Comparison of ENCODE assay signal across 19 cellular contexts in the genomic region with DNA sequence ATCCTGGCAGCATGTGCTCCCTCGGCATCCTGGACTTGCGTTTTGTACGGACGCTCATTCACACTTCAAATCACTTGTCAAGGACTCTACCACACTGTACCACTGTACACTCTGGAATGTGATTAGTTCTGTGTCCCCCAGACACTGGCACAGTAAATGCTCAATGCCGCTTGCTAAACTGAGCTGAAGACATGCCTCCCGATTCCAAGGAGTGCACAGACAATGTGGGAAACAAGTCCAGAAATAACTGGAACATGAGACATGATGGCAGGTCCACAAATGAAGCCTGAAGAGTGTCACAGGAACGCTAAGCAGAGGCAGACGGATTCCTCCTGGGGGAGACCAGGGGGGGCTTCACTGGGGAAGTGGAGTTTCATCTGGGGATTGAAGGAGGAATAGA. TPM values are rescaled to one million over a fixed set of nuclear protein-coding genes. Genes with fewer than 3 reads are reported as not detected.
DNase-seq lines count a peak whose midpoint lies in the region; ATAC-seq and TF ChIP-seq lines count a peak whose summit lies in the region.
"Had no signal": no experiment of that assay in that cellular context is flagged by ENCODE, and none has a peak within 500 bp of the region (broad histone marks: within the 10 kb centered on the region; RNA-seq: fewer than 3 reads in every experiment).

No MANE protein-coding gene starts in this region.

- H2BK12ac ChIP-seq in mesenchymal stem cell (ENCODE audit: low read length in 2 of 2) = peak overlapping the region in 1 of 2 experiments; percentile 17

- H3K4me3 ChIP-seq in HEK293 (ENCODE audit: low read depth, low read length) = no peak overlapping the region
- H3K4me3 ChIP-seq in WERI-Rb-1 (ENCODE audit: low read depth, low read length) = no peak overlapping the region
- H3K4me3 ChIP-seq in mesenchymal stem cell (ENCODE audit: insufficient read depth in 1 of 2, low read depth in 1 of 2, low read length in 2 of 2) = no peak overlapping the region
- H3K4me3 ChIP-seq in skeletal muscle tissue (ENCODE audit: low read length in 3 of 3) = no peak overlapping the region
- H3K4me3 ChIP-seq: K562 had no signal

- H3K23ac ChIP-seq in mesenchymal stem cell (ENCODE audit: low read length in 2 of 2) = no peak overlapping the region

- H2BK15ac ChIP-seq in mesenchymal stem cell (ENCODE audit: low read depth, poor library complexity, severe bottlenecking) = no peak overlapping the region

- H3K4me1 ChIP-seq in HEK293 (ENCODE audit: control insufficient read depth, insufficient read depth, low read length) (peaks cover 3% of the 10 kb centered on the region; the same call in 1 of the 2 replicates), mesenchymal stem cell (ENCODE audit: control insufficient read depth, insufficient read depth, low read depth, low read length) (peaks cover 20% of the 10 kb centered on the region), skeletal muscle tissue (ENCODE audit: control insufficient read depth in 3 of 3, insufficient read depth in 3 of 3, low read length in 3 of 3) (peaks cover 36 to 51% (median 43%) of the 10 kb centered on the region in 3 donors)

- H3K14ac ChIP-seq in mesenchymal stem cell (ENCODE audit: low read length in 2 of 2) = no peak overlapping the region

- no peak overlapping the region for H2AFZ ChIP-seq in mesenchymal stem cell (ENCODE audit: low read depth, low read length)

- peak overlapping the region; percentile 36 for H3K9ac ChIP-seq in mesenchymal stem cell (ENCODE audit: low read length)
- H3K9ac ChIP-seq in skeletal muscle tissue (ENCODE audit: low read depth in 1 of 3, low read length in 3 of 3) = peak overlapping the region in 2 of 3 donors; percentile 45 to 73

- no peak for ATAC-seq in activated CD4-positive, CD25-positive, alpha-beta regulatory T cell treated with anti-CD3 and anti-CD28 coated beads, Interleukin-2, amount 50 U/mL, for 24 hours
- ATAC-seq: esophagus mucosa, HCT116, K562, natural killer cell had no signal

- CTCF ChIA-PET in HEK293 (lab: Yijun Ruan, JAX) = interaction anchor here (0.5 to 3.8 kb wide), 4 partner anchors 12 to 316 kb away, joined by 4 to 18 read pairs (median 6); no protein-coding TSS in a partner anchor

- no peak overlapping the region for H2BK120ac ChIP-seq in mesenchymal stem cell (ENCODE audit: low read depth, low read length)

- peak overlapping the region in 1 of 2 experiments; percentile 27 for H3K4ac ChIP-seq in mesenchymal stem cell (ENCODE audit: low read depth in 1 of 2, low read length in 2 of 2)

- peak overlapping the region; percentile 1 to 68 for H3K18ac ChIP-seq in mesenchymal stem cell (ENCODE audit: low read depth in 1 of 2, low read length in 2 of 2)

- no peak overlapping the region for H3K4me2 ChIP-seq in mesenchymal stem cell (ENCODE audit: low read length, poor library complexity, severe bottlenecking)

- 81% methylated on average over 8 of the region's 8 CpGs for WGBS in mesenchymal stem cell

- H4K91ac ChIP-seq in mesenchymal stem cell (ENCODE audit: low read length) = no peak overlapping the region

- POLR2A ChIA-PET in HEK293 (lab: Yijun Ruan, JAX) = no interaction called here

- DNase-seq in WERI-Rb-1 (no peak), mesenchymal stem cell (no peak), SW480 (ENCODE audit: low spot score) (no peak), H4 (ENCODE audit: low spot score) (no peak)
- DNase-seq: activated CD4-positive, CD25-positive, alpha-beta regulatory T cell; activated naive CD8-positive, alpha-beta T cell treated with anti-CD3 and anti-CD28 coated beads for 36 hours; central memory CD4-positive, alpha-beta T cell; immature natural killer cell; MV-4-11; natural killer cell; NCI-H1930; SHP77; stimulated activated naive CD4-positive, alpha-beta T cell had no signal

- H2AK5ac ChIP-seq in mesenchymal stem cell (ENCODE audit: low read length, severe bottlenecking) = no peak overlapping the region

- H4K8ac ChIP-seq in mesenchymal stem cell (ENCODE audit: low read length) = no peak overlapping the region

- peaks cover 4% of the 10 kb centered on the region for H3K79me1 ChIP-seq in mesenchymal stem cell (replicated peaks; ENCODE audit: low read length, poor library complexity, severe bottlenecking)

- H3K27ac ChIP-seq in HEK293 (ENCODE audit: extremely low read depth, low read depth, low read length) (peak overlapping the region; percentile 42; the same call in 1 of the 2 replicates), WERI-Rb-1 (peak overlapping the region; percentile 65), mesenchymal stem cell (ENCODE audit: low read length, poor library complexity, severe bottlenecking) (no peak overlapping the region), skeletal muscle tissue (ENCODE audit: low read depth, low read length) (peak overlapping the region; percentile 81)

- no peak overlapping the region for H2BK5ac ChIP-seq in mesenchymal stem cell (ENCODE audit: low read depth, low read length, poor library complexity, severe bottlenecking)

- peaks cover 4 to 56% of the 10 kb centered on the region in 2 experiments; a peak in 2 of 3 replicates for H3K36me3 ChIP-seq in HEK293 (ENCODE audit: control insufficient read depth in 2 of 2, insufficient read depth in 1 of 2, low read length in 2 of 2)
- H3K36me3 ChIP-seq in WERI-Rb-1 = peaks cover 57% of the 10 kb centered on the region
- peaks cover 45 to 59% of the 10 kb centered on the region in 2 experiments for H3K36me3 ChIP-seq in mesenchymal stem cell (ENCODE audit: control insufficient read depth in 1 of 2, insufficient read depth in 2 of 2, low read depth in 1 of 2, low read length in 2 of 2)
- H3K36me3 ChIP-seq in skeletal muscle tissue (ENCODE audit: control insufficient read depth in 3 of 3, insufficient read depth in 3 of 3, low read length in 3 of 3) = peaks cover 23 to 30% (median 27%) of the 10 kb centered on the region in 3 donors

- no peaks in the 10 kb centered on the region for H3K27me3 ChIP-seq in WERI-Rb-1 (ENCODE audit: insufficient read depth, low read depth, severe bottlenecking)
- no peaks in the 10 kb centered on the region for H3K27me3 ChIP-seq in mesenchymal stem cell (ENCODE audit: control insufficient read depth in 1 of 2, insufficient read depth in 1 of 2, low read length in 2 of 2)
- H3K27me3 ChIP-seq in skeletal muscle tissue (ENCODE audit: control insufficient read depth in 3 of 3, insufficient read depth in 3 of 3, low read length in 3 of 3) = no peaks in the 10 kb centered on the region

- no peak for TF ChIP-seq CTCF in HEK293 (tag by site-specific recombination; IDR thresholded peaks at IDR 0.05)
- no peak for TF ChIP-seq CTCF in WERI-Rb-1 (IDR thresholded peaks at IDR 0.05; ENCODE audit: low read depth, low read length)

- H3K9me3 ChIP-seq in HEK293 (ENCODE audit: control insufficient read depth, insufficient read depth, low read depth, low read length) (no peaks in the 10 kb centered on the region), WERI-Rb-1 (ENCODE audit: severe bottlenecking) (no peaks in the 10 kb centered on the region), mesenchymal stem cell (ENCODE audit: control insufficient read depth, low read length) (no peaks in the 10 kb centered on the region), skeletal muscle tissue (ENCODE audit: control insufficient read depth in 3 of 3, low read length in 3 of 3) (no peaks in the 10 kb centered on the region)

TF ChIP-seq in HEK293, 187 proteins besides CTCF, POLR2A, EP300 and RAD21:
- no peak for TF ChIP-seq ZNF155 (tag by site-specific recombination; IDR thresholded peaks at IDR 0.05)
- no peak for TF ChIP-seq MEIS1 (CRISPR knock-in tag; IDR thresholded peaks at IDR 0.05; ENCODE audit: borderline replicate concordance)
- TF ChIP-seq, protein P1, sequence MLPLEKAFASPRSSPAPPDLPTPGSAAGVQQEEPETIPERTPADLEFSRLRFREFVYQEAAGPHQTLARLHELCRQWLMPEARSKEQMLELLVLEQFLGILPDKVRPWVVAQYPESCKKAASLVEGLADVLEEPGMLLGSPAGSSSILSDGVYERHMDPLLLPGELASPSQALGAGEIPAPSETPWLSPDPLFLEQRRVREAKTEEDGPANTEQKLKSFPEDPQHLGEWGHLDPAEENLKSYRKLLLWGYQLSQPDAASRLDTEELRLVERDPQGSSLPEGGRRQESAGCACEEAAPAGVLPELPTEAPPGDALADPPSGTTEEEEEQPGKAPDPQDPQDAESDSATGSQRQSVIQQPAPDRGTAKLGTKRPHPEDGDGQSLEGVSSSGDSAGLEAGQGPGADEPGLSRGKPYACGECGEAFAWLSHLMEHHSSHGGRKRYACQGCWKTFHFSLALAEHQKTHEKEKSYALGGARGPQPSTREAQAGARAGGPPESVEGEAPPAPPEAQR (tag by site-specific recombination; IDR thresholded peaks at IDR 0.05) = no peak
- no peak for TF ChIP-seq BCL11B (tag by site-specific recombination; IDR thresholded peaks at IDR 0.05; ENCODE audit: low read depth)
- no peak for TF ChIP-seq SETDB1 (IDR thresholded peaks at IDR 0.05; ENCODE audit: insufficient read length, low read length)

RNA-seq across cellular contexts. Expression of gene HIC1, which starts 22.1 kb away (rescaled TPM):
- polyA plus RNA-seq in mesenchymal stem cell (2013, experiment 1 of 2) = 25.3 TPM
- polyA plus RNA-seq in mesenchymal stem cell (2013, experiment 2 of 2) = 23.9 TPM
- 23.5 TPM for total RNA-seq in skeletal muscle tissue
- 0.08 TPM in 1 of 2 replicates, not detected in the other for total RNA-seq in H4 (2014; rRNA removed; shearing (Covaris generic))

RNA-seq across cellular contexts. Expression of gene OVCA2, which starts 35.2 kb away (rescaled TPM):
- 72.1 TPM for polyA plus RNA-seq in mesenchymal stem cell (2013, experiment 1 of 2)
- polyA plus RNA-seq in mesenchymal stem cell (2013, experiment 2 of 2) = 72.9 TPM
- 24.0 TPM for total RNA-seq in skeletal muscle tissue
- 40.3 and 49.8 TPM in 2 replicates for total RNA-seq in H4 (2014; rRNA removed; shearing (Covaris generic))

RNA-seq across cellular contexts. Expression of gene DPH1, which starts 47.1 kb away (rescaled TPM):
- 24.6 TPM for polyA plus RNA-seq in mesenchymal stem cell (2013, experiment 1 of 2)
- polyA plus RNA-seq in mesenchymal stem cell (2013, experiment 2 of 2) = 23.7 TPM
- 14.1 TPM for total RNA-seq in skeletal muscle tissue
- 12.3 and 16.5 TPM in 2 replicates for total RNA-seq in H4 (2014; rRNA removed; shearing (Covaris generic))

RNA-seq across cellular contexts. Expression of gene RTN4RL1, which starts 51.9 kb away (rescaled TPM):
- 0.10 TPM for polyA plus RNA-seq in mesenchymal stem cell (2013, experiment 1 of 2)
- 0.04 TPM for polyA plus RNA-seq in mesenchymal stem cell (2013, experiment 2 of 2)
- 1.0 TPM for total RNA-seq in skeletal muscle tissue
- total RNA-seq in H4 (2014; rRNA removed; shearing (Covaris generic)) = 0.48 and 1.3 TPM in 2 replicates

Comparison
In these comparisons a context has a peak if more than half of its experiments do, and no peak if none do; other contexts are left out.
1. RNA of gene HIC1, which starts 22.1 kb away (total RNA-seq): 23.5 TPM in skeletal muscle tissue (single experiment); 0.08 TPM in H4; every median in the first group is over 10 times any median in the second.